7 cellular contexts compared by ENCODE assay signal in genomic region chr1:220904861-220905260, GRCh38. TPM values are rescaled to one million over a fixed set of nuclear protein-coding genes. Genes with fewer than 3 reads are reported as not detected.
"Had no signal": no experiment of that assay in that cellular context is flagged by ENCODE, and none has a peak within 500 bp of the region (broad histone marks: within the 10 kb centered on the region; RNA-seq: fewer than 3 reads in every experiment).

No MANE protein-coding gene starts in this region.

- H3K9me3 Mint-ChIP-seq: GM23338, HFFc6 had no signal

- ATAC-seq: GM23338, K562 had no signal

- H2AFZ ChIP-seq: GM23338 had no signal

- H3K4me3 Mint-ChIP-seq: GM23338, H9, HFFc6 had no signal

- H3K4me3 ChIP-seq: GM23338, K562 had no signal

- H3K4me2 ChIP-seq: GM23338 had no signal

- DNase-seq: H9, HCEC 1CT, HFFc6, IMR-90 had no signal

- H3K27ac Mint-ChIP-seq: GM23338, H9, HFFc6 had no signal

RNA-seq across cellular contexts. Expression of gene HLX, which starts 25.6 kb away (rescaled TPM):
- total RNA-seq: HT-29 had no signal
- polyA plus RNA-seq: GM23338 had no signal
